In genomic region chr15:59227021-59227420, GRCh38 we compare ENCODE assay signal across 18 cellular contexts. TPM values are rescaled to one million over a fixed set of nuclear protein-coding genes. Genes with fewer than 3 reads are reported as not detected.
DNase-seq lines count a peak whose midpoint lies in the region; ATAC-seq and TF ChIP-seq lines count a peak whose summit lies in the region.
"Had no signal": no experiment of that assay in that cellular context is flagged by ENCODE, and none has a peak within 500 bp of the region (broad histone marks: within the 10 kb centered on the region; RNA-seq: fewer than 3 reads in every experiment).

No MANE protein-coding gene starts in this region.

- peak overlapping the region; percentile 3 for H3K27ac Mint-ChIP-seq in Calu3 (ENCODE audit: unreplicated experiment)
- no peak overlapping the region for H3K27ac Mint-ChIP-seq in GM23338
- H3K27ac Mint-ChIP-seq in activated T-helper 17 cell treated with anti-CD3 and anti-CD28 coated beads, Interleukin-2, amount 50 U/mL, for 72 hours: peak overlapping the region; percentile 9
- no peak overlapping the region for H3K27ac Mint-ChIP-seq in activated naive CD4-positive, alpha-beta T cell treated with anti-CD3 and anti-CD28 coated beads, Interleukin-2, amount 10 ng/mL, durations not matched to agents 7 days and 5 days
- H3K27ac Mint-ChIP-seq in activated naive CD4-positive, alpha-beta T cell treated with anti-CD3 and anti-CD28 coated beads for 36 hours: no peak overlapping the region
- no peak overlapping the region for H3K27ac Mint-ChIP-seq in naive thymus-derived CD4-positive, alpha-beta T cell

- ATAC-seq in GM23338: no peak
- ATAC-seq in activated T-helper 17 cell treated with anti-CD3 and anti-CD28 coated beads, Interleukin-2, amount 50 U/mL, for 72 hours (replicated peaks): no peak
- ATAC-seq in naive thymus-derived CD4-positive, alpha-beta T cell: no peak
- ATAC-seq: K562 had no signal

- H3K27ac ChIP-seq in GM23338 (ENCODE audit: low read depth) (peak overlapping the region; percentile 63; the same call in 1 of the 2 replicates), thymus (ENCODE audit: low read depth) (peak overlapping the region; percentile 2)
- H3K27ac ChIP-seq in naive thymus-derived CD4-positive, alpha-beta T cell (ENCODE audit: low read depth, low read length): no peak overlapping the region
- H3K27ac ChIP-seq: BLaER1 treated with 17β-estradiol and CSF1 and Interleukin-3, amounts not matched to agents 10 nM and 100 nM; HL-60 had no signal

- CTCF ChIA-PET in Calu3 (lab: Charles Lee): no interaction called here
- CTCF ChIA-PET in activated naive CD4-positive, alpha-beta T cell treated with anti-CD3 and anti-CD28 coated beads, Interleukin-2, amount 10 ng/mL, durations not matched to agents 7 days and 5 days (lab: Charles Lee): no interaction called here
- CTCF ChIA-PET in activated naive CD4-positive, alpha-beta T cell treated with anti-CD3 and anti-CD28 coated beads for 36 hours (lab: Charles Lee): interaction anchor here (1.3 kb wide), 1 partner anchor 19 kb away, joined by 3 read pairs; no protein-coding TSS in a partner anchor
- CTCF ChIA-PET in naive thymus-derived CD4-positive, alpha-beta T cell (lab: Charles Lee): no interaction called here

- H3K79me2 ChIP-seq in GM23338 (replicated peaks; ENCODE audit: insufficient read depth): no peaks in the 10 kb centered on the region

- BruUV-seq in Calu3 (replicated peaks; lab: Mats Ljungman, UMichigan): no TSS peak

- H3K9me3 ChIP-seq in thymus (ENCODE audit: control insufficient read depth): no peaks in the 10 kb centered on the region
- no peaks in the 10 kb centered on the region for H3K9me3 ChIP-seq in naive thymus-derived CD4-positive, alpha-beta T cell (ENCODE audit: control insufficient read depth in 2 of 3, low read length in 3 of 3)
- H3K9me3 ChIP-seq: BLaER1 treated with 17β-estradiol and CSF1 and Interleukin-3, amounts not matched to agents 10 nM and 100 nM had no signal

- 0 out of 2 replicates have a peak, but pooled peaks cover 3% of the 10 kb centered on the region for H4K20me1 ChIP-seq in GM23338 (replicated peaks; ENCODE audit: insufficient read depth)
- H4K20me1 ChIP-seq: BLaER1 treated with 17β-estradiol and CSF1 and Interleukin-3, amounts not matched to agents 10 nM and 100 nM had no signal

- intact Hi-C loops in Calu3 (cut with micrococcal nuclease; ENCODE audit: unreplicated experiment): no loop called here
- intact Hi-C loops in activated naive CD4-positive, alpha-beta T cell treated with anti-CD3 and anti-CD28 coated beads for 36 hours (cut with micrococcal nuclease): no loop called here
- intact Hi-C loops in naive thymus-derived CD4-positive, alpha-beta T cell (cut with micrococcal nuclease): no loop called here

- peaks cover 8% of the 10 kb centered on the region; the same call in 1 of the 2 replicates for H3K4me1 ChIP-seq in GM23338 (ENCODE audit: insufficient read depth)
- no peaks in the 10 kb centered on the region for H3K4me1 ChIP-seq in thymus (ENCODE audit: control insufficient read depth, insufficient read depth, low read length)
- no peaks in the 10 kb centered on the region for H3K4me1 ChIP-seq in naive thymus-derived CD4-positive, alpha-beta T cell (ENCODE audit: control insufficient read depth in 2 of 2, insufficient read depth in 2 of 2, low read length in 2 of 2)

- H3K36me3 Mint-ChIP-seq in Calu3 (ENCODE audit: insufficient read depth, unreplicated experiment) (peaks cover 78% of the 10 kb centered on the region), GM23338 (ENCODE audit: low read depth) (peaks cover 8% of the 10 kb centered on the region; the same call in 2 of the 3 replicates)
- no peaks in the 10 kb centered on the region for H3K36me3 Mint-ChIP-seq in activated T-helper 17 cell treated with anti-CD3 and anti-CD28 coated beads, Interleukin-2, amount 50 U/mL, for 72 hours (ENCODE audit: low read depth)
- peaks cover 7% of the 10 kb centered on the region for H3K36me3 Mint-ChIP-seq in activated naive CD4-positive, alpha-beta T cell treated with anti-CD3 and anti-CD28 coated beads, Interleukin-2, amount 10 ng/mL, durations not matched to agents 7 days and 5 days
- H3K36me3 Mint-ChIP-seq in activated naive CD4-positive, alpha-beta T cell treated with anti-CD3 and anti-CD28 coated beads for 36 hours (ENCODE audit: low read depth): no peaks in the 10 kb centered on the region
- peaks cover 0 to 25% (median 0%) of the 10 kb centered on the region in 5 donors for H3K36me3 Mint-ChIP-seq in naive thymus-derived CD4-positive, alpha-beta T cell
- H3K36me3 Mint-ChIP-seq: CD4-positive, CD25-positive, alpha-beta regulatory T cell had no signal

- H3K9me2 ChIP-seq in GM23338 (ENCODE audit: insufficient read depth): no peaks in the 10 kb centered on the region

- H3K4me3 Mint-ChIP-seq in Calu3 (ENCODE audit: low read depth, unreplicated experiment): no peak overlapping the region
- no peak overlapping the region for H3K4me3 Mint-ChIP-seq in GM23338
- no peak overlapping the region for H3K4me3 Mint-ChIP-seq in activated T-helper 17 cell treated with anti-CD3 and anti-CD28 coated beads, Interleukin-2, amount 50 U/mL, for 72 hours
- no peak overlapping the region for H3K4me3 Mint-ChIP-seq in activated naive CD4-positive, alpha-beta T cell treated with anti-CD3 and anti-CD28 coated beads, Interleukin-2, amount 10 ng/mL, durations not matched to agents 7 days and 5 days
- H3K4me3 Mint-ChIP-seq in activated naive CD4-positive, alpha-beta T cell treated with anti-CD3 and anti-CD28 coated beads for 36 hours: no peak overlapping the region
- no peak overlapping the region for H3K4me3 Mint-ChIP-seq in naive thymus-derived CD4-positive, alpha-beta T cell
- H3K4me3 Mint-ChIP-seq: CD4-positive, CD25-positive, alpha-beta regulatory T cell had no signal

- no peaks in the 10 kb centered on the region for H3K27me3 Mint-ChIP-seq in Calu3 (ENCODE audit: unreplicated experiment)
- H3K27me3 Mint-ChIP-seq in GM23338 (ENCODE audit: insufficient read depth, low read depth, poor library complexity): peaks cover 2% of the 10 kb centered on the region
- H3K27me3 Mint-ChIP-seq in activated T-helper 17 cell treated with anti-CD3 and anti-CD28 coated beads, Interleukin-2, amount 50 U/mL, for 72 hours: peaks cover 12% of the 10 kb centered on the region
- peaks cover 12% of the 10 kb centered on the region for H3K27me3 Mint-ChIP-seq in activated naive CD4-positive, alpha-beta T cell treated with anti-CD3 and anti-CD28 coated beads, Interleukin-2, amount 10 ng/mL, durations not matched to agents 7 days and 5 days
- peaks cover 3% of the 10 kb centered on the region for H3K27me3 Mint-ChIP-seq in activated naive CD4-positive, alpha-beta T cell treated with anti-CD3 and anti-CD28 coated beads for 36 hours (ENCODE audit: low read depth)
- H3K27me3 Mint-ChIP-seq in naive thymus-derived CD4-positive, alpha-beta T cell: peaks cover 0 to 12% (median 5%) of the 10 kb centered on the region in 5 donors

- H3K36me3 ChIP-seq in GM23338 (ENCODE audit: insufficient read depth) (peaks cover 8% of the 10 kb centered on the region; the same call in 1 of the 2 replicates), thymus (ENCODE audit: control insufficient read depth, insufficient read depth) (no peaks in the 10 kb centered on the region)
- no peaks in the 10 kb centered on the region for H3K36me3 ChIP-seq in naive thymus-derived CD4-positive, alpha-beta T cell (ENCODE audit: control insufficient read depth in 2 of 3, insufficient read depth in 3 of 3, low read length in 3 of 3)

- no peaks in the 10 kb centered on the region for H3K27me3 ChIP-seq in GM23338 (ENCODE audit: insufficient read depth)
- no peaks in the 10 kb centered on the region for H3K27me3 ChIP-seq in thymus (ENCODE audit: control insufficient read depth, insufficient read depth)
- no peaks in the 10 kb centered on the region for H3K27me3 ChIP-seq in naive thymus-derived CD4-positive, alpha-beta T cell (ENCODE audit: control insufficient read depth in 2 of 2, insufficient read depth in 2 of 2, low read length in 2 of 2)
- H3K27me3 ChIP-seq: BLaER1 treated with 17β-estradiol and CSF1 and Interleukin-3, amounts not matched to agents 10 nM and 100 nM had no signal

- WGBS in thymus: 95% methylated on average over 4 of the region's 4 CpGs

- H3K9me3 Mint-ChIP-seq in Calu3 (ENCODE audit: low read depth, unreplicated experiment) (no peaks in the 10 kb centered on the region), GM23338 (no peaks in the 10 kb centered on the region)
- no peaks in the 10 kb centered on the region for H3K9me3 Mint-ChIP-seq in activated T-helper 17 cell treated with anti-CD3 and anti-CD28 coated beads, Interleukin-2, amount 50 U/mL, for 72 hours
- H3K9me3 Mint-ChIP-seq in activated naive CD4-positive, alpha-beta T cell treated with anti-CD3 and anti-CD28 coated beads, Interleukin-2, amount 10 ng/mL, durations not matched to agents 7 days and 5 days: no peaks in the 10 kb centered on the region
- H3K9me3 Mint-ChIP-seq in activated naive CD4-positive, alpha-beta T cell treated with anti-CD3 and anti-CD28 coated beads for 36 hours: no peaks in the 10 kb centered on the region
- peaks cover 0 to 4% (median 0%) of the 10 kb centered on the region in 11 donors for H3K9me3 Mint-ChIP-seq in naive thymus-derived CD4-positive, alpha-beta T cell

- H3F3A ChIP-seq in GM23338 (replicated peaks; ENCODE audit: low read depth): no peaks in the 10 kb centered on the region

- no peak for DNase-seq in Calu3
- no peak for DNase-seq in GM23338 (ENCODE audit: low spot score)
- DNase-seq in activated naive CD4-positive, alpha-beta T cell treated with anti-CD3 and anti-CD28 coated beads, Interleukin-2, amount 10 ng/mL, durations not matched to agents 7 days and 5 days: no peak
- DNase-seq in activated naive CD4-positive, alpha-beta T cell treated with anti-CD3 and anti-CD28 coated beads for 36 hours: no peak
- DNase-seq in naive thymus-derived CD4-positive, alpha-beta T cell: no peak
- DNase-seq: ACHN; CD4-positive, CD25-positive, alpha-beta regulatory T cell; DMS153; DMS79 treated with DMSO at 0.1 percent for 48 hours; GF-D8; HCEC 1CT had no signal

- H3K4me2 ChIP-seq in GM23338: no peak overlapping the region
- H3K4me2 ChIP-seq: BLaER1 treated with 17β-estradiol and CSF1 and Interleukin-3, amounts not matched to agents 10 nM and 100 nM had no signal

- TF ChIP-seq CTCF in Calu3 (IDR thresholded peaks at IDR 0.05; ENCODE audit: unreplicated experiment) (no peak), GM23338 (conservative IDR thresholded peaks at IDR 0.05; ENCODE audit: low read depth in 2 of 2) (no peak)

- no peak overlapping the region for H3K4me3 ChIP-seq in GM23338
- H3K4me3 ChIP-seq in thymus (ENCODE audit: low read length): no peak overlapping the region
- no peak overlapping the region for H3K4me3 ChIP-seq in naive thymus-derived CD4-positive, alpha-beta T cell (ENCODE audit: low read length)
- H3K4me3 ChIP-seq: BLaER1 treated with 17β-estradiol and CSF1 and Interleukin-3, amounts not matched to agents 10 nM and 100 nM; K562 had no signal

- peaks cover 25% of the 10 kb centered on the region for H3K4me1 Mint-ChIP-seq in Calu3 (ENCODE audit: low read depth, unreplicated experiment)
- H3K4me1 Mint-ChIP-seq in GM23338: peaks cover 14% of the 10 kb centered on the region
- peaks cover 5% of the 10 kb centered on the region for H3K4me1 Mint-ChIP-seq in activated T-helper 17 cell treated with anti-CD3 and anti-CD28 coated beads, Interleukin-2, amount 50 U/mL, for 72 hours
- peaks cover 7% of the 10 kb centered on the region for H3K4me1 Mint-ChIP-seq in activated naive CD4-positive, alpha-beta T cell treated with anti-CD3 and anti-CD28 coated beads, Interleukin-2, amount 10 ng/mL, durations not matched to agents 7 days and 5 days
- no peaks in the 10 kb centered on the region for H3K4me1 Mint-ChIP-seq in activated naive CD4-positive, alpha-beta T cell treated with anti-CD3 and anti-CD28 coated beads for 36 hours (ENCODE audit: low read depth)
- H3K4me1 Mint-ChIP-seq in naive thymus-derived CD4-positive, alpha-beta T cell: peaks cover 0 to 9% (median 6%) of the 10 kb centered on the region in 7 donors
- H3K4me1 Mint-ChIP-seq: CD4-positive, CD25-positive, alpha-beta regulatory T cell had no signal

- POLR2A ChIA-PET in naive thymus-derived CD4-positive, alpha-beta T cell (lab: Charles Lee): no interaction called here

- no peak overlapping the region for H2AFZ ChIP-seq in GM23338

RNA-seq across cellular contexts. Expression of gene LDHAL6B, which starts 20.4 kb away (rescaled TPM):
- total RNA-seq in Calu3 (2022): not detected in 2 replicates
- not detected in 2 replicates for total RNA-seq in GM23338 (2014; rRNA removed; shearing (Covaris generic))
- polyA plus RNA-seq in GM23338 (2016; fragmentation: Nextera tagmentation; extraction: Ambion mirVana): not detected in 2 replicates
- not detected for total RNA-seq in activated T-helper 17 cell treated with anti-CD3 and anti-CD28 coated beads, Interleukin-2, amount 50 U/mL, for 72 hours
- polyA plus RNA-seq in thymus: not detected
- total RNA-seq in activated naive CD4-positive, alpha-beta T cell treated with anti-CD3 and anti-CD28 coated beads for 36 hours: not detected
- not detected for total RNA-seq in naive thymus-derived CD4-positive, alpha-beta T cell
- not detected for polyA plus RNA-seq in naive thymus-derived CD4-positive, alpha-beta T cell
- total RNA-seq: A172; CD4-positive, CD25-positive, alpha-beta regulatory T cell; H4; K562 had no signal
- polyA plus RNA-seq: CD4-positive, CD25-positive, alpha-beta regulatory T cell; K562 had no signal

Comparison
In these comparisons a context has a peak if more than half of its experiments do, and no peak if none do; other contexts are left out.
1. H3K27ac Mint-ChIP-seq: peak in Calu3 (single experiment) and activated T-helper 17 cell treated with anti-CD3 and anti-CD28 coated beads, Interleukin-2, amount 50 U/mL, for 72 hours (single experiment); none in GM23338 (single experiment), activated naive CD4-positive, alpha-beta T cell treated with anti-CD3 and anti-CD28 coated beads, Interleukin-2, amount 10 ng/mL, durations not matched to agents 7 days and 5 days (single experiment), activated naive CD4-positive, alpha-beta T cell treated with anti-CD3 and anti-CD28 coated beads for 36 hours (single experiment) and naive thymus-derived CD4-positive, alpha-beta T cell (0 of 9).